Comparison of ENCODE assay signal across 12 cellular contexts in genomic region chr15:96421211-96421610, GRCh38.
DNase-seq lines count a peak whose midpoint lies in the region; ATAC-seq and TF ChIP-seq lines count a peak whose summit lies in the region.
"Had no signal": no experiment of that assay in that cellular context is flagged by ENCODE, and none has a peak within 500 bp of the region (broad histone marks: within the 10 kb centered on the region; RNA-seq: fewer than 3 reads in every experiment).

No MANE protein-coding gene starts in this region.

- H3K4me1 ChIP-seq in ectodermal cell (ENCODE audit: control insufficient read depth, insufficient read depth, low read length) (peaks cover 29% of the 10 kb centered on the region), neural progenitor cell (peaks cover 38% of the 10 kb centered on the region), ascending aorta (peaks cover 4 to 8% of the 10 kb centered on the region in 2 donors), heart left ventricle (peaks cover 0 to 14% (median 7%) of the 10 kb centered on the region in 12 donors), prostate gland (replicated peaks) (no peaks in the 10 kb centered on the region)

- peaks cover 19% of the 10 kb centered on the region for H3F3A ChIP-seq in neural progenitor cell (ENCODE audit: low read depth)

- intact Hi-C loops in ascending aorta (cut with DNase I) (loop anchor here (2.0 kb wide), 1 partner anchor 64 kb away; no protein-coding TSS in a partner anchor), heart left ventricle (cut with DNase I) (no loop called here), prostate gland (cut with DNase I) (no loop called here)

- no peak overlapping the region for H2AFZ ChIP-seq in neural progenitor cell (replicated peaks)

- TF ChIP-seq CTCF in neural progenitor cell (IDR thresholded peaks at IDR 0.05) (no peak), ascending aorta (IDR thresholded peaks at IDR 0.05) (no peak), heart left ventricle (IDR thresholded peaks at IDR 0.05) (no peak), GM10266 (IDR thresholded peaks at IDR 0.05; ENCODE audit: control insufficient read depth, insufficient read depth, low read depth, missing control alignments) (no peak), prostate gland (IDR thresholded peaks at IDR 0.05) (no peak)

- no peaks in the 10 kb centered on the region for H3K79me2 ChIP-seq in neural progenitor cell (ENCODE audit: low read depth)

- ATAC-seq in heart left ventricle, result no peak

- TF ChIP-seq POLR2A in heart left ventricle (IDR thresholded peaks at IDR 0.05), result no peak
- TF ChIP-seq POLR2A in prostate gland (IDR thresholded peaks at IDR 0.05), result no peak

- H3K27ac Mint-ChIP-seq in neural progenitor cell, result no peak overlapping the region
- H3K27ac Mint-ChIP-seq: activated T-helper 2 cell treated with anti-CD3 and anti-CD28 coated beads, Interferon-gamma antibody, Interleukin-2, Interleukin-4, amounts not matched to agents 10 μg/mL and 5 μg/mL and 100 μg/mL, durations not matched to agents 14 hours and 24 hours and 36 hours; CD4-positive, alpha-beta T cell had no signal

- H3K36me3 ChIP-seq in ectodermal cell (ENCODE audit: control insufficient read depth, insufficient read depth, low read length) (no peaks in the 10 kb centered on the region), neural progenitor cell (no peaks in the 10 kb centered on the region), ascending aorta (no peaks in the 10 kb centered on the region), heart left ventricle (no peaks in the 10 kb centered on the region), prostate gland (no peaks in the 10 kb centered on the region)

- H3K27me3 ChIP-seq in ectodermal cell (ENCODE audit: control insufficient read depth, insufficient read depth, low read length, poor library complexity, severe bottlenecking) (peaks cover 66% of the 10 kb centered on the region), neural progenitor cell (peaks cover 100% of the 10 kb centered on the region), ascending aorta (peaks cover 10% of the 10 kb centered on the region), heart left ventricle (peaks cover 32 to 85% (median 65%) of the 10 kb centered on the region in 9 donors), prostate gland (replicated peaks; ENCODE audit: insufficient read depth) (peaks cover 10% of the 10 kb centered on the region)

- H3K27me3 Mint-ChIP-seq in neural progenitor cell (ENCODE audit: insufficient read depth, low read depth), result peaks cover 50% of the 10 kb centered on the region

- 21 to 36% methylated on average over 6 to 7 of the region's 7 CpGs for WGBS in ectodermal cell, 2 experiments
- WGBS in heart left ventricle, 4 donors, result 20 to 37% (median 33%) methylated on average over 7 of the region's 7 CpGs
- WGBS in prostate gland, result 14% methylated on average over 7 of the region's 7 CpGs

- H3K4me2 ChIP-seq in neural progenitor cell, result peak overlapping the region; percentile 67

- H3K4me1 Mint-ChIP-seq in neural progenitor cell, result peaks cover 21% of the 10 kb centered on the region

- H4K20me1 ChIP-seq in neural progenitor cell (ENCODE audit: low read depth), result peaks cover 16% of the 10 kb centered on the region

- no peak overlapping the region for H3K9ac ChIP-seq in neural progenitor cell

- no peaks in the 10 kb centered on the region for H3K9me3 Mint-ChIP-seq in neural progenitor cell
- H3K9me3 Mint-ChIP-seq: activated T-helper 2 cell treated with anti-CD3 and anti-CD28 coated beads, Interferon-gamma antibody, Interleukin-2, Interleukin-4, amounts not matched to agents 10 μg/mL and 5 μg/mL and 100 μg/mL, durations not matched to agents 14 hours and 24 hours and 36 hours had no signal

- H3K4me3 Mint-ChIP-seq in neural progenitor cell, result no peak overlapping the region
- H3K4me3 Mint-ChIP-seq: CD4-positive, alpha-beta T cell had no signal

- H3K9me3 ChIP-seq in ectodermal cell (ENCODE audit: control insufficient read depth, low read length), result no peaks in the 10 kb centered on the region
- no peaks in the 10 kb centered on the region for H3K9me3 ChIP-seq in neural progenitor cell (ENCODE audit: low read depth)
- no peaks in the 10 kb centered on the region for H3K9me3 ChIP-seq in ascending aorta
- H3K9me3 ChIP-seq in heart left ventricle, result peaks cover 0 to 5% (median 0%) of the 10 kb centered on the region in 12 donors
- no peaks in the 10 kb centered on the region for H3K9me3 ChIP-seq in prostate gland

- no peaks in the 10 kb centered on the region for H3K36me3 Mint-ChIP-seq in neural progenitor cell

- H3K27ac ChIP-seq in ectodermal cell (ENCODE audit: insufficient read depth, low read depth, low read length, poor library complexity, severe bottlenecking) (peak overlapping the region; percentile 18), neural progenitor cell (no peak overlapping the region), ascending aorta (no peak overlapping the region), heart left ventricle (no peak overlapping the region), prostate gland (no peak overlapping the region)
- H3K27ac ChIP-seq: RWPE1 had no signal

- DNase-seq in ELR (ENCODE audit: low read depth) (peak; percentile 80), LHCN-M2 (ENCODE audit: low read depth) (peak; percentile 8), neural progenitor cell (ENCODE audit: low spot score) (peak; percentile 50), ascending aorta (ENCODE audit: low spot score in 2 of 2) (no peak), heart left ventricle (no peak), GM10266 (ENCODE audit: extremely low spot score) (no peak), prostate gland (ENCODE audit: low spot score) (no peak)
- DNase-seq: activated CD4-positive, alpha-beta T cell treated with anti-CD3 and anti-CD28 coated beads, Interleukin-2, amount 50 U/mL, for 4 hours; CD4-positive, alpha-beta T cell had no signal

- peak overlapping the region; percentile 16 for H3K4me3 ChIP-seq in ectodermal cell (ENCODE audit: insufficient read depth, low read depth, low read length)
- H3K4me3 ChIP-seq in neural progenitor cell, result peak overlapping the region; percentile 26
- H3K4me3 ChIP-seq in ascending aorta, result no peak overlapping the region
- no peak overlapping the region for H3K4me3 ChIP-seq in heart left ventricle
- no peak overlapping the region for H3K4me3 ChIP-seq in prostate gland

Comparison
In these comparisons a context has a peak if more than half of its experiments do, and no peak if none do; other contexts are left out.
1. DNase-seq: peak in ELR (single experiment), LHCN-M2 (single experiment) and neural progenitor cell (single experiment); none in ascending aorta (0 of 2), heart left ventricle (0 of 5), GM10266 (single experiment) and prostate gland (single experiment).
2. H3K4me3 ChIP-seq: peak in ectodermal cell (single experiment) and neural progenitor cell (single experiment); none in ascending aorta (0 of 2), heart left ventricle (0 of 12) and prostate gland (0 of 2).